In genomic region chr10:133292919-133293809, GRCh38 we compare ENCODE assay signal across 1 cellular context.
TF ChIP-seq lines count a peak whose summit lies in the region.

No MANE protein-coding gene starts in this region.

TF ChIP-seq in endothelial cell of umbilical vein, 7 proteins besides CTCF, POLR2A, EP300 and RAD21:
- TF ChIP-seq POLR2AphosphoS5 (IDR thresholded peaks at IDR 0.05; ENCODE audit: insufficient read depth, low read depth, low read length) (peak; percentile 82), MAX (IDR thresholded peaks at IDR 0.05; ENCODE audit: insufficient read depth, insufficient read length) (no peak), JUN (IDR thresholded peaks at IDR 0.05; ENCODE audit: borderline replicate concordance, insufficient read depth, insufficient read length, low read depth) (peak; percentile 95), FOS (IDR thresholded peaks at IDR 0.05; ENCODE audit: borderline replicate concordance, insufficient read depth, low read length) (peak; percentile 100)
